Comparison of ENCODE assay signal across 10 cellular contexts in genomic region chr20:51382986-51383821, GRCh38.
DNase-seq lines count a peak whose midpoint lies in the region; ATAC-seq and TF ChIP-seq lines count a peak whose summit lies in the region.
"Had no signal": no experiment of that assay in that cellular context is flagged by ENCODE, and none has a peak within 500 bp of the region (broad histone marks: within the 10 kb centered on the region; RNA-seq: fewer than 3 reads in every experiment).

No MANE protein-coding gene starts in this region.

- H4K91ac ChIP-seq in neuronal stem cell (ENCODE audit: low read depth, low read length, poor library complexity) = no peak overlapping the region

- peaks cover 52% of the 10 kb centered on the region for H3K4me1 ChIP-seq in PC-3 (ENCODE audit: insufficient read depth, low read length)
- H3K4me1 ChIP-seq in neuronal stem cell (ENCODE audit: control insufficient read depth in 2 of 2, insufficient read depth in 1 of 2, low read depth in 1 of 2, low read length in 2 of 2) = peaks cover 2 to 12% of the 10 kb centered on the region in 2 donors

- CTCF ChIA-PET in PC-3 (lab: Charles Lee) = interaction anchor here (0.5 to 1.3 kb wide), 2 partner anchors 74 to 396 kb away, joined by 3 to 4 read pairs; no protein-coding TSS in a partner anchor

- H3K27me3 Mint-ChIP-seq in activated T-helper 1 cell treated with anti-CD3 and anti-CD28 coated beads, Interleukin-12 subunit alpha, Interleukin-12 subunit beta, Interleukin-2, Interleukin-4 antibody, amounts not matched to agents 30 ng/mL and 10 ng/mL and 1 ng/mL, durations not matched to agents 14 hours and 24 hours and 36 hours (ENCODE audit: insufficient read depth) = no peaks in the 10 kb centered on the region

- intact Hi-C loops in PC-3 (cut with micrococcal nuclease) = loop anchor here (1.0 to 10.0 kb wide), 5 partner anchors 56 to 398 kb away; no protein-coding TSS in a partner anchor
- intact Hi-C loops in activated T-helper 1 cell treated with anti-CD3 and anti-CD28 coated beads, Interleukin-12 subunit alpha, Interleukin-12 subunit beta, Interleukin-2, Interleukin-4 antibody, amounts not matched to agents 30 ng/mL and 10 ng/mL and 1 ng/mL, durations not matched to agents 14 hours and 24 hours and 36 hours (cut with micrococcal nuclease) = no loop called here

- peaks cover 62% of the 10 kb centered on the region for H3K4me1 Mint-ChIP-seq in activated T-helper 1 cell treated with anti-CD3 and anti-CD28 coated beads, Interleukin-12 subunit alpha, Interleukin-12 subunit beta, Interleukin-2, Interleukin-4 antibody, amounts not matched to agents 30 ng/mL and 10 ng/mL and 1 ng/mL, durations not matched to agents 14 hours and 24 hours and 36 hours (ENCODE audit: low read depth)

- BruUV-seq in PC-3 (replicated peaks; lab: Mats Ljungman, UMichigan) = TSS peak; percentile 77

- H3K27me3 ChIP-seq in MG63 (no peaks in the 10 kb centered on the region), PC-3 (ENCODE audit: low read length) (no peaks in the 10 kb centered on the region), neuronal stem cell (ENCODE audit: control insufficient read depth in 3 of 3, insufficient read depth in 3 of 3, low read depth in 1 of 3, low read length in 3 of 3) (no peaks in the 10 kb centered on the region)

- no peak overlapping the region for H3K4me3 ChIP-seq in MG63
- H3K4me3 ChIP-seq in PC-3 (ENCODE audit: low read length) = peak overlapping the region; percentile 30
- no peak overlapping the region for H3K4me3 ChIP-seq in neuronal stem cell (ENCODE audit: low read length in 2 of 2)

- no peak overlapping the region for H3K4ac ChIP-seq in neuronal stem cell (ENCODE audit: low read length)

- H3K18ac ChIP-seq in neuronal stem cell (ENCODE audit: low read length) = peak overlapping the region; percentile 6

- H3K27ac Mint-ChIP-seq in activated T-helper 1 cell treated with anti-CD3 and anti-CD28 coated beads, Interleukin-12 subunit alpha, Interleukin-12 subunit beta, Interleukin-2, Interleukin-4 antibody, amounts not matched to agents 30 ng/mL and 10 ng/mL and 1 ng/mL, durations not matched to agents 14 hours and 24 hours and 36 hours = no peak overlapping the region

- H3F3A ChIP-seq in PC-3 (ENCODE audit: low read length, unreplicated experiment) = peaks cover 9% of the 10 kb centered on the region

- H3K27ac ChIP-seq in PC-3 (ENCODE audit: low read length) (peak overlapping the region; percentile 90), neuronal stem cell (replicated peaks; ENCODE audit: low read length) (no peak overlapping the region)

- H3K14ac ChIP-seq in neuronal stem cell (ENCODE audit: low read length) = no peak overlapping the region

- no peak overlapping the region for H2BK12ac ChIP-seq in neuronal stem cell (ENCODE audit: low read length)

- H3K4me2 ChIP-seq in PC-3 (ENCODE audit: low read length) (peak overlapping the region; percentile 77), neuronal stem cell (ENCODE audit: insufficient read depth, low read length, poor library complexity, severe bottlenecking) (no peak overlapping the region)

- no peak overlapping the region for H2BK5ac ChIP-seq in neuronal stem cell (ENCODE audit: low read length)

- no CpG with 5 or more reads among the region's 23 CpGs for WGBS in neuronal stem cell (ENCODE audit: extremely low coverage in 2 of 2, insufficient read length in 2 of 2, insufficient replicate concordance in 1 of 2), 2 donors

- peak; percentile 88 for DNase-seq in DMS153 treated with DMSO at 0.1 percent for 48 hours (lab: John Stamatoyannopoulos, UW; ENCODE audit: unreplicated experiment)
- peak; percentile 17 for DNase-seq in MG63
- peak; percentile 95 for DNase-seq in PC-3
- no peak for DNase-seq in neuronal stem cell (ENCODE audit: low spot score)
- no peak for DNase-seq in activated T-helper 1 cell treated with anti-CD3 and anti-CD28 coated beads, Interleukin-12 subunit alpha, Interleukin-12 subunit beta, Interleukin-2, Interleukin-4 antibody, amounts not matched to agents 30 ng/mL and 10 ng/mL and 1 ng/mL, durations not matched to agents 14 hours and 24 hours and 36 hours (ENCODE audit: low spot score)
- DNase-seq: amniotic stem cell, GF-D8 had no signal

- H2AK5ac ChIP-seq in neuronal stem cell (ENCODE audit: low read depth, low read length) = no peak overlapping the region

- no peaks in the 10 kb centered on the region for H4K20me1 ChIP-seq in PC-3 (ENCODE audit: low read length)

- H2BK120ac ChIP-seq in neuronal stem cell (ENCODE audit: low read depth, low read length) = no peak overlapping the region

- H3K23ac ChIP-seq in neuronal stem cell (ENCODE audit: low read depth, low read length, poor library complexity) = no peak overlapping the region

- no peaks in the 10 kb centered on the region for H3K36me3 ChIP-seq in MG63
- no peaks in the 10 kb centered on the region for H3K36me3 ChIP-seq in PC-3 (ENCODE audit: low read depth, low read length)
- no peaks in the 10 kb centered on the region for H3K36me3 ChIP-seq in neuronal stem cell (replicated peaks in 1 of 2; ENCODE audit: control insufficient read depth in 2 of 2, insufficient read depth in 2 of 2, low read length in 2 of 2)

- no peaks in the 10 kb centered on the region for H3K9me3 Mint-ChIP-seq in activated T-helper 1 cell treated with anti-CD3 and anti-CD28 coated beads, Interleukin-12 subunit alpha, Interleukin-12 subunit beta, Interleukin-2, Interleukin-4 antibody, amounts not matched to agents 30 ng/mL and 10 ng/mL and 1 ng/mL, durations not matched to agents 14 hours and 24 hours and 36 hours

- no peak for TF ChIP-seq CTCF in PC-3 (conservative IDR thresholded peaks at IDR 0.05; ENCODE audit: low read depth, low read length)

- POLR2A ChIA-PET in PC-3 (lab: Charles Lee; ENCODE audit: unreplicated experiment) = interaction anchor here (0.6 to 0.7 kb wide), 3 partner anchors 56 to 201 kb away, joined by 3 to 4 read pairs (median 4); no protein-coding TSS in a partner anchor

- H3K9me3 ChIP-seq in MG63 = no peaks in the 10 kb centered on the region
- H3K9me3 ChIP-seq in PC-3 (ENCODE audit: low read length) = no peaks in the 10 kb centered on the region
- H3K9me3 ChIP-seq in neuronal stem cell (replicated peaks in 1 of 2; ENCODE audit: control insufficient read depth in 2 of 2, insufficient read depth in 1 of 2, low read depth in 1 of 2, low read length in 2 of 2) = no peaks in the 10 kb centered on the region

- H2AFZ ChIP-seq in PC-3 (ENCODE audit: low read length) (peak overlapping the region; percentile 31), neuronal stem cell (ENCODE audit: low read length) (no peak overlapping the region)

- no peak overlapping the region for H4K8ac ChIP-seq in neuronal stem cell (ENCODE audit: low read depth, low read length)

- no peak overlapping the region for H2BK15ac ChIP-seq in neuronal stem cell (ENCODE audit: low read length)

- ATAC-seq in PC-3 (peak; percentile 76), GM19035 (IDR thresholded peaks at IDR 0.05; ENCODE audit: unreplicated experiment) (no peak), GM19324 (IDR thresholded peaks at IDR 0.05; ENCODE audit: low FRiP score, unreplicated experiment) (no peak), GM21528 (IDR thresholded peaks at IDR 0.05; ENCODE audit: low FRiP score, unreplicated experiment) (no peak)

- peaks cover 40% of the 10 kb centered on the region for H3K36me3 Mint-ChIP-seq in activated T-helper 1 cell treated with anti-CD3 and anti-CD28 coated beads, Interleukin-12 subunit alpha, Interleukin-12 subunit beta, Interleukin-2, Interleukin-4 antibody, amounts not matched to agents 30 ng/mL and 10 ng/mL and 1 ng/mL, durations not matched to agents 14 hours and 24 hours and 36 hours (ENCODE audit: low read depth)

- H3K79me2 ChIP-seq in PC-3 (ENCODE audit: low read length) = no peaks in the 10 kb centered on the region

- no peaks in the 10 kb centered on the region for H3K79me1 ChIP-seq in neuronal stem cell (ENCODE audit: low read depth, low read length)

- H3K9ac ChIP-seq in PC-3 (ENCODE audit: low read length) = peak overlapping the region; percentile 80
- H3K9ac ChIP-seq in neuronal stem cell (ENCODE audit: low read depth, low read length, poor library complexity) = no peak overlapping the region

- H3K9me2 ChIP-seq in PC-3 (replicated peaks; ENCODE audit: low read length) = no peaks in the 10 kb centered on the region

- H3K4me3 Mint-ChIP-seq in activated T-helper 1 cell treated with anti-CD3 and anti-CD28 coated beads, Interleukin-12 subunit alpha, Interleukin-12 subunit beta, Interleukin-2, Interleukin-4 antibody, amounts not matched to agents 30 ng/mL and 10 ng/mL and 1 ng/mL, durations not matched to agents 14 hours and 24 hours and 36 hours = no peak overlapping the region

Comparison
In these comparisons a context has a peak if more than half of its experiments do, and no peak if none do; other contexts are left out.
1. DNase-seq: peak in DMS153 treated with DMSO at 0.1 percent for 48 hours (single experiment), MG63 (single experiment) and PC-3 (single experiment); none in neuronal stem cell (single experiment) and activated T-helper 1 cell treated with anti-CD3 and anti-CD28 coated beads, Interleukin-12 subunit alpha, Interleukin-12 subunit beta, Interleukin-2, Interleukin-4 antibody, amounts not matched to agents 30 ng/mL and 10 ng/mL and 1 ng/mL, durations not matched to agents 14 hours and 24 hours and 36 hours (single experiment).